Comparison of ENCODE assay signal across 1 cellular context in the genomic region with DNA sequence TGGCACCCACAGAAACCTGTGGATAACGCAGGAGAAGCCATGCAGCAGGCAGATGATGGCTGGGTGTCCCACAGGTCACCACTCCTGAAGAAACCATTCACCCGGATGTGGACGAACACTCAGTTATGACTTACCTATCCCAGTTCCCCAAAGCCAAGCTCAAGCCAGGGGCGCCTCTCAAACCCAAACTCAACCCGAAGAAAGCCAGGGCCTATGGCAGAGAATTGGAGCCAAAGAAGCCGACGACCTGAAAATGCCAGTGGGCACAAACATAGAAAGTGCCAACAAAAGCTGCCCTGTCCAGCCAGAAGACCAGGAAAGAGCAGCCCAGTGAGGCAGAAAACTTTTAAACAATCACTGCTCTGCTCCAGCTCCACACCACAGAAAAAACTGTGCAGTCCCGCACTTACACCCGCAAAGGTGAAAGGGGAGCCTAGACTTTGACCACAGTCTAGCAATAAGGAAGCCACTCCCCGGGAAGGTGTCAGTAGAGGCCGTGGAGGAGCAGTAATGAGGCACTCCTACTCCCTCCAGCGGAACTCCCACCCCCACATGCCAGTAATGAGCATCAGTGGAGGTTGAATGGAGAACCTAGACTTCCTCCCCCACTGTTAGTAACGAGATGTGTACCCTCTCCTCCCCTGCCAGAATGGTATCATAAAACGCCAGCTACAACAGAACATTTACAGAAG.
TF ChIP-seq lines count a peak whose summit lies in the region.

No MANE protein-coding gene starts in this region.

TF ChIP-seq in endothelial cell of umbilical vein, 7 proteins besides CTCF, POLR2A, EP300 and RAD21:
- TF ChIP-seq MAX (IDR thresholded peaks at IDR 0.05; ENCODE audit: insufficient read depth, insufficient read length) = no peak
- TF ChIP-seq POLR2AphosphoS5 (IDR thresholded peaks at IDR 0.05; ENCODE audit: insufficient read depth, low read depth, low read length) = no peak
- no peak for TF ChIP-seq EZH2 (IDR thresholded peaks at IDR 0.05; ENCODE audit: borderline replicate concordance, low read depth, low read length, severe bottlenecking)
- TF ChIP-seq JUN (IDR thresholded peaks at IDR 0.05; ENCODE audit: borderline replicate concordance, insufficient read depth, insufficient read length, low read depth) = no peak
- no peak for TF ChIP-seq GATA2 (IDR thresholded peaks at IDR 0.05; ENCODE audit: insufficient read depth, insufficient read length, low read depth, low read length)
- TF ChIP-seq MYC (IDR thresholded peaks at IDR 0.05; ENCODE audit: low read depth, low read length) = no peak
- TF ChIP-seq FOS (IDR thresholded peaks at IDR 0.05; ENCODE audit: borderline replicate concordance, insufficient read depth, low read length) = no peak
